8 cellular contexts compared by ENCODE assay signal in genomic region chr12:26122681-26123481, GRCh38. TPM values are rescaled to one million over a fixed set of nuclear protein-coding genes. Genes with fewer than 3 reads are reported as not detected.
DNase-seq lines count a peak whose midpoint lies in the region; ATAC-seq, FAIRE-seq and TF ChIP-seq lines count a peak whose summit lies in the region.
"Had no signal": no experiment of that assay in that cellular context is flagged by ENCODE, and none has a peak within 500 bp of the region (broad histone marks: within the 10 kb centered on the region; RNA-seq: fewer than 3 reads in every experiment).

No MANE protein-coding gene starts in this region.

- H3K9ac ChIP-seq in kidney (ENCODE audit: low read length in 2 of 2), result peak overlapping the region in 1 of 2 donors; percentile 57

- no peaks in the 10 kb centered on the region for H3K9me3 ChIP-seq in kidney (ENCODE audit: control insufficient read depth in 1 of 2, low read length in 2 of 2)

- TF ChIP-seq CTCF in GM10248 (IDR thresholded peaks at IDR 0.05; ENCODE audit: control extremely low read depth, extremely low read depth, low read depth, missing control alignments), result peak; percentile 56
- TF ChIP-seq CTCF in kidney (IDR thresholded peaks at IDR 0.05; ENCODE audit: borderline replicate concordance, extremely low read depth, insufficient read depth), result peak; percentile 28

- intact Hi-C loops in kidney (cut with DNase I), result no loop called here

- no peaks in the 10 kb centered on the region for H3K36me3 ChIP-seq in kidney (ENCODE audit: control insufficient read depth in 1 of 2, insufficient read depth in 2 of 2, low read length in 2 of 2)

- H3K4me1 ChIP-seq in kidney (ENCODE audit: control insufficient read depth in 1 of 2, insufficient read depth in 1 of 2, low read depth in 1 of 2, low read length in 2 of 2), result peaks cover 4 to 13% of the 10 kb centered on the region in 2 donors

- POLR2A ChIA-PET in GM10248 (lab: Yijun Ruan, JAX), result no interaction called here

- FAIRE-seq in kidney (lab: Jason Lieb, UNC), result no peak
- FAIRE-seq: endometrium had no signal

- H3K4me3 ChIP-seq in kidney (ENCODE audit: low read length in 2 of 2) (peak overlapping the region; percentile 67 to 72), skin epidermis (peak overlapping the region; percentile 38 to 66 (median 50))

- DNase-seq in GM10248 (ENCODE audit: extremely low spot score) (peak; percentile 54), cerebellar cortex (ENCODE audit: low spot score) (peak; percentile 79), kidney (peak; percentile 88)

- CTCF ChIA-PET in GM10248 (lab: Yijun Ruan, JAX), result interaction anchor here (0.8 to 3.1 kb wide), 13 partner anchors 8 to 579 kb away, joined by 3 to 13 read pairs (median 4); no protein-coding TSS in a partner anchor

- ATAC-seq in HG03045 (IDR thresholded peaks at IDR 0.05; ENCODE audit: unreplicated experiment), result peak; percentile 22
- ATAC-seq in SK-N-SH treated with all-trans-retinoic acid at 6 μM for 48 hours, result peak; percentile 25
- ATAC-seq in HG03460 (IDR thresholded peaks at IDR 0.05; ENCODE audit: unreplicated experiment), result no peak

- H3K27ac ChIP-seq in kidney (ENCODE audit: low read depth in 2 of 2, low read length in 2 of 2), result peak overlapping the region; percentile 39 to 71
- peak overlapping the region in 20 of 21 experiments; percentile 49 to 91 (median 81) for H3K27ac ChIP-seq in skin epidermis

TF ChIP-seq in SK-N-SH treated with all-trans-retinoic acid at 6 μM for 48 hours, 23 proteins besides CTCF, POLR2A, EP300 and RAD21:
- TF ChIP-seq ZFP3 (CRISPR knock-in tag; IDR thresholded peaks at IDR 0.05) (no peak), OSR1 (CRISPR knock-in tag; IDR thresholded peaks at IDR 0.05) (no peak), CREB5 (CRISPR knock-in tag; IDR thresholded peaks at IDR 0.05; ENCODE audit: low read depth) (no peak), BACH2 (CRISPR knock-in tag; IDR thresholded peaks at IDR 0.05; ENCODE audit: borderline replicate concordance) (no peak), PATZ1 (CRISPR knock-in tag; IDR thresholded peaks at IDR 0.05; ENCODE audit: borderline replicate concordance) (no peak), POU6F1 (CRISPR knock-in tag; IDR thresholded peaks at IDR 0.05; ENCODE audit: borderline replicate concordance, low read depth) (no peak), ZNF70 (CRISPR knock-in tag; IDR thresholded peaks at IDR 0.05) (no peak)

RNA-seq across cellular contexts. Expression of gene BHLHE41, which starts 2.0 kb away (rescaled TPM):
- 34.3 TPM for total RNA-seq in kidney
- 2.2 TPM for polyA plus RNA-seq in kidney (ENCODE audit: insufficient read depth, low read depth, low replicate concordance)
